8 cellular contexts compared by ENCODE assay signal in the genomic region with DNA sequence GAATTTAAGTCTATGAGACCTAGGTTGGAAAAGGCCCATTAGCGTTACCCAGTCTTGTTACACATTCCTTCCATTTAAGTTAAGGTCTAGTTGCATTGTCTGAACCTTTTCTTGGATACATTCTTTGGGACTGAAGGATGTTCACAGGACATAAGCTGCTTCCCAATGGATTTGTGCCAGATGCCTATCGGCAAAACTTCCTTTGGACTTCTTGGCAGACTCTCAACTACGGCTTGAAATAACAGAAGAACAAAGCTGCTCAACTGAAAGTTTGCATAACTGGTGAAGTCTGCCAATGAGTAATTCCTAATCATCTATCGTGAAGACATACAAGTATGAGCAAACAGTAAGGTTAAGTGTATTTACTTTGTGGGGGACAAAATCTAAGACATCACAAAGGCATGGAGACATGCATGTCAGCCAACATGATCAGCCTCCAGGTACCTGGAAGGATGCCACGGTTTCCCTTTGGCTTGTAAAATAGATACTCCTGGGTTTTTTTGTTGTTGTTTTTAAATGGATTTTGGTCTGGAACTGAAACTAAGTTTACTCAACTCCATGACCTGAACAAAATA. TPM values are rescaled to one million over a fixed set of nuclear protein-coding genes. Genes with fewer than 3 reads are reported as not detected.
DNase-seq lines count a peak whose midpoint lies in the region; ATAC-seq and TF ChIP-seq lines count a peak whose summit lies in the region.

No MANE protein-coding gene starts in this region.

- no peak for TF ChIP-seq EP300 in ovary (IDR thresholded peaks at IDR 0.05)

- DNase-seq in DMS53 treated with DMSO at 0.1 percent for 48 hours (lab: John Stamatoyannopoulos, UW; ENCODE audit: unreplicated experiment) (peak; percentile 63), NCI-H2196 treated with DMSO at 0.1 percent for 48 hours (lab: John Stamatoyannopoulos, UW; ENCODE audit: unreplicated experiment) (peak; percentile 45), epithelial cell of prostate (ENCODE audit: low read depth, low spot score) (peak; percentile 96), ovary (peak in 3 of 5 donors; percentile 26 to 58 (median 39)), germinal center (ENCODE audit: low spot score) (no peak)

- H3K27ac ChIP-seq in epithelial cell of prostate: peak overlapping the region; percentile 63
- peak overlapping the region; percentile 5 to 71 for H3K27ac ChIP-seq in ovary

- no peak for TF ChIP-seq POLR2A in ovary (IDR thresholded peaks at IDR 0.05)

- H3K27me3 ChIP-seq in ovary: no peaks in the 10 kb centered on the region

- H3K4me3 ChIP-seq in ovary: no peak overlapping the region

- intact Hi-C loops in ovary (cut with DNase I): loop anchor here in 1 of 4 donors (5.0 kb wide), 1 partner anchor 1817 kb away; no protein-coding TSS in a partner anchor

- peaks cover 17% of the 10 kb centered on the region for H3K4me1 ChIP-seq in ovary (ENCODE audit: insufficient read depth)

- ATAC-seq in HG02759 (IDR thresholded peaks at IDR 0.05; ENCODE audit: unreplicated experiment) (no peak), HG02885 (IDR thresholded peaks at IDR 0.05; ENCODE audit: poor library complexity, unreplicated experiment) (no peak), GM21723 (IDR thresholded peaks at IDR 0.05; ENCODE audit: unreplicated experiment) (no peak)

- no peaks in the 10 kb centered on the region for H3K9me3 ChIP-seq in ovary

- TF ChIP-seq CTCF in ovary (IDR thresholded peaks at IDR 0.05): no peak

- 1 to 6% (median 3%) methylated on average over 5 of the region's 5 CpGs for WGBS in ovary, 3 donors

- H3K36me3 ChIP-seq in ovary: no peaks in the 10 kb centered on the region

RNA-seq across cellular contexts. Expression of gene MALSU1, which starts 35.4 kb away (rescaled TPM):
- 10 to 100 TPM; 49.8 to 88.7 (median 59.0) TPM for total RNA-seq in ovary
- polyA plus RNA-seq in ovary: 10 to 100 TPM; 44.3 to 50.5 TPM
